ENCODE assay signal across 2 cellular contexts in the genomic region with DNA sequence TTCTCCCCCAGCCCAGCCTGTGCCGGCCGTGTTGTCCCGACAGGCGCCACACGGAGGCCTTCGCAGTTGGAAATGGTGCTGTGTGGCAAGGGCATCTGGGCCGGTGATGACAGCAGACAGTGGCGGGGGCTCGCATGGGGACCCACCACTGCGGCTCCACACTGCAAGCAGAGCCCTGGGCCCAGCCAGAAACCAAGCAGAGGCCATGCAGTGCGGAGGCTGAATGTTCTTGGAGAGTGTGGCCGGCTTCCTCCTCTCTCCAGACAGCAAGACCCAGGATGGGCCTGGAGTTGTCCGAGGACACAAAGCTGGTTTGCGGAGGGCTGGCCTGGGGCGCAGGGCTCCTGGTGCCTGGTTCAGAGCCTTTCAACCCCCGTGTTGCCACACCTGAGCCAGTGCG.
TF ChIP-seq lines count a peak whose summit lies in the region.

No MANE protein-coding gene starts in this region.

TF ChIP-seq in IMR-90, 13 proteins besides CTCF, POLR2A, EP300 and RAD21:
- TF ChIP-seq, protein P1, sequence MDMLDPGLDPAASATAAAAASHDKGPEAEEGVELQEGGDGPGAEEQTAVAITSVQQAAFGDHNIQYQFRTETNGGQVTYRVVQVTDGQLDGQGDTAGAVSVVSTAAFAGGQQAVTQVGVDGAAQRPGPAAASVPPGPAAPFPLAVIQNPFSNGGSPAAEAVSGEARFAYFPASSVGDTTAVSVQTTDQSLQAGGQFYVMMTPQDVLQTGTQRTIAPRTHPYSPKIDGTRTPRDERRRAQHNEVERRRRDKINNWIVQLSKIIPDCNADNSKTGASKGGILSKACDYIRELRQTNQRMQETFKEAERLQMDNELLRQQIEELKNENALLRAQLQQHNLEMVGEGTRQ (IDR thresholded peaks at IDR 0.05; ENCODE audit: low read depth, low read length), result no peak
- TF ChIP-seq CHD1 (IDR thresholded peaks at IDR 0.05; ENCODE audit: low read depth, low read length), result no peak
- no peak for TF ChIP-seq RCOR1 (IDR thresholded peaks at IDR 0.05; ENCODE audit: insufficient replicate concordance, low read length)
- no peak for TF ChIP-seq CEBPB (IDR thresholded peaks at IDR 0.05; ENCODE audit: low read depth, low read length)
- TF ChIP-seq MAFK (IDR thresholded peaks at IDR 0.05; ENCODE audit: low read depth, low read length), result no peak
- TF ChIP-seq, protein P2, sequence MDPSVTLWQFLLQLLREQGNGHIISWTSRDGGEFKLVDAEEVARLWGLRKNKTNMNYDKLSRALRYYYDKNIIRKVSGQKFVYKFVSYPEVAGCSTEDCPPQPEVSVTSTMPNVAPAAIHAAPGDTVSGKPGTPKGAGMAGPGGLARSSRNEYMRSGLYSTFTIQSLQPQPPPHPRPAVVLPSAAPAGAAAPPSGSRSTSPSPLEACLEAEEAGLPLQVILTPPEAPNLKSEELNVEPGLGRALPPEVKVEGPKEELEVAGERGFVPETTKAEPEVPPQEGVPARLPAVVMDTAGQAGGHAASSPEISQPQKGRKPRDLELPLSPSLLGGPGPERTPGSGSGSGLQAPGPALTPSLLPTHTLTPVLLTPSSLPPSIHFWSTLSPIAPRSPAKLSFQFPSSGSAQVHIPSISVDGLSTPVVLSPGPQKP (IDR thresholded peaks at IDR 0.05; ENCODE audit: borderline replicate concordance, low read depth, low read length), result no peak
- TF ChIP-seq FOS (IDR thresholded peaks at IDR 0.05; ENCODE audit: low read depth, low read length), result no peak
- TF ChIP-seq BHLHE40 (IDR thresholded peaks at IDR 0.05; ENCODE audit: low read depth, low read length), result no peak
- TF ChIP-seq MAZ (IDR thresholded peaks at IDR 0.05; ENCODE audit: borderline replicate concordance, low read depth, low read length), result no peak
- no peak for TF ChIP-seq MXI1 (IDR thresholded peaks at IDR 0.05; ENCODE audit: borderline replicate concordance, low read depth, low read length)
- no peak for TF ChIP-seq NFE2L2 (IDR thresholded peaks at IDR 0.05; ENCODE audit: low read depth, low read length)
- TF ChIP-seq SMC3 (IDR thresholded peaks at IDR 0.05; ENCODE audit: low read depth, low read length), result no peak
- no peak for TF ChIP-seq RFX5 (IDR thresholded peaks at IDR 0.05; ENCODE audit: low read depth, low read length)

TF ChIP-seq in H1, 55 proteins besides CTCF, POLR2A, EP300 and RAD21:
- TF ChIP-seq SRF (IDR thresholded peaks at IDR 0.05; ENCODE audit: low read depth, low read length), result no peak
- no peak for TF ChIP-seq ASH2L (IDR thresholded peaks at IDR 0.05; ENCODE audit: low read length)
- no peak for TF ChIP-seq TCF12 (IDR thresholded peaks at IDR 0.05; ENCODE audit: low read depth, low read length)
- TF ChIP-seq POU5F1 (IDR thresholded peaks at IDR 0.05; ENCODE audit: low read depth, low read length), result no peak
- TF ChIP-seq SP2 (IDR thresholded peaks at IDR 0.05; ENCODE audit: low read length), result no peak
- no peak for TF ChIP-seq SIRT6 (IDR thresholded peaks at IDR 0.05; ENCODE audit: low read length)
- TF ChIP-seq CHD2 (IDR thresholded peaks at IDR 0.05; ENCODE audit: low read length), result no peak
- TF ChIP-seq TAF7 (optimal IDR thresholded peaks at IDR 0.05; ENCODE audit: borderline replicate concordance, low read depth, low read length), result no peak
- TF ChIP-seq KDM4A (IDR thresholded peaks at IDR 0.05; ENCODE audit: low read depth, low read length, severe bottlenecking), result no peak
- TF ChIP-seq BACH1 (IDR thresholded peaks at IDR 0.05; ENCODE audit: low read length), result no peak
